In the genomic region with DNA sequence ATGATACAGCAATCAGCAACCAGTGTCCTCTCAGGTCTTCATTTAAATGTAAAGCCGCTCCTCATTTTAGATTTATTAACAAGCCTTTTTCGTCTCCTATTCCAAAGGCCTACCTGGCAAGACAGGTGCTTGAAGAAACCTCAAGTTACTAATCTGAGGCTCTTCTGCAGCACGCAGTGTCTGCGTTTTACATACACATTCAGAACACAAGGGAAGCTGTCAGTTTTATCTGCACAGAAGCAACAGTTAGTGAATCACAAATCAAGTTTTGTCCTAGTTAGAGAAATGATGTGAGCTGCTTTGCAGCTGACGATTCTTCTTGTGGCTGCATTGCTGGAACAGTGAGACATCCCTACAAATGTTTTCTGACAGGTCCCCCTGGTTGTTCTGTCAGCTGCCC, we compare ENCODE assay signal across 23 cellular contexts.
"Had no signal": no experiment of that assay in that cellular context is flagged by ENCODE, and none has a peak within 500 bp of the region (broad histone marks: within the 10 kb centered on the region; RNA-seq: fewer than 3 reads in every experiment).

No MANE protein-coding gene starts in this region.

- FAIRE-seq: keratinocyte had no signal

- DNase-seq: hippocampal formation; kidney glomerular epithelial cell; left cardiac atrium; left ventricle myocardium superior; lower lobe of right lung; mammary epithelial cell; mesenchymal stem cell; naive thymus-derived CD8-positive, alpha-beta T cell; occipital lobe; psoas muscle; right lobe of liver; stimulated activated CD4-positive, alpha-beta T cell treated with anti-CD3 and anti-CD28 coated beads, Interleukin-12 subunit alpha, Interleukin-12 subunit beta, amount 100 ng/mL, for 4 hours; stimulated activated CD4-positive, alpha-beta T cell treated with anti-CD3 and anti-CD28 coated beads, Interleukin-15, amount 100 ng/mL, for 24 hours; stimulated activated CD4-positive, alpha-beta T cell treated with anti-CD3 and anti-CD28 coated beads, Interleukin-2, amount 100 ng/mL, for 24 hours; stimulated activated CD4-positive, alpha-beta T cell treated with anti-CD3 and anti-CD28 coated beads, Interleukin-4, amount 100 ng/mL, for 1 hour; stimulated activated naive B cell treated with anti-CD40 and anti-IgM and Interleukin-4, amounts not matched to agents 10 μg/mL and 1 μg/mL and 100 μg/mL, for 72 hours; stimulated activated naive CD8-positive, alpha-beta T cell treated with anti-CD3 and anti-CD28 coated beads, Interleukin-15, Interleukin-2, amounts not matched to agents 100 U/mL and 50 U/mL, for 24 hours; stomach; testis; thyroid gland; transverse colon; upper lobe of left lung had no signal
